ENCODE assay signal across 19 cellular contexts in the genomic region with DNA sequence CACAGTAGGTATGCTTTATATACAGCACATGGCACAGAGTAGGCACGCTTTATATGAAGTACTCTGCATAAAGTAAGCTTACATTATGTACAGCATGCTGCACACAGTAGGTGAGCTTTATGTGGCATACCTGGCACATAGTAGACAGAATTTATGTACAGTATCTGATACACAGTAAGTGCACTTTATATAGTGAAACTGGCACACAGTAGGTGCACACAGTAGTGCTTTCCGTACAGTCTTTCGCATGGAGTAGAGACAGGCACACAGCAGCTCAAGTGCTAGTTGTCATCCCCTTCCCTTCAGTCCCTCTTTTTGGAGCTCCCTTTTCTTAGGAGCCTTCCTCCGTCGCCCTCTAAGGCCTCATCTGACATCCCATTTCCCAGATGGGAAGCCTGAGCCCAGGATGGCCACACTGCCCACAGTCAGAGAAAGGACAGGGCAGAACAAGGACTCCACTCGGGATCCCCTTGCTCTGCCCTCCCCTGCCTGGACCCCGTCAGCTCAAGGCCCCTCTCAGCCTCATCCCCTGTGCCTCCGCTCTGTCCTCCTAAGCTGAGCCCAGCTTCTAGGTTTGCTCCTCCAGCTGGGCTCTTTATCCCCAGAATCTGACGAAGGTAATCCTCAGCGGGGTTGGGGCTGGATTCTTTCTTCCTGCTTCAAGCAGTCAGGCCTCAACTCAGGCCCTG. TPM values are rescaled to one million over a fixed set of nuclear protein-coding genes. Genes with fewer than 3 reads are reported as not detected.
DNase-seq lines count a peak whose midpoint lies in the region; ATAC-seq, FAIRE-seq and TF ChIP-seq lines count a peak whose summit lies in the region.
"Had no signal": no experiment of that assay in that cellular context is flagged by ENCODE, and none has a peak within 500 bp of the region (broad histone marks: within the 10 kb centered on the region; RNA-seq: fewer than 3 reads in every experiment).

No MANE protein-coding gene starts in this region.

- no peaks in the 10 kb centered on the region for H3K36me3 Mint-ChIP-seq in effector memory CD8-positive, alpha-beta T cell (ENCODE audit: insufficient read depth)
- no peaks in the 10 kb centered on the region for H3K36me3 Mint-ChIP-seq in mesothelial cell of epicardium

- POLR2A ChIA-PET in HepG2 (lab: Yijun Ruan, JAX), result interaction anchor here (1.5 to 3.1 kb wide), 6 partner anchors 11 to 36 kb away, joined by 5 to 68 read pairs (median 10); partner anchors contain the start of gene CYP4F3

- TF ChIP-seq POLR2A in HepG2 (IDR thresholded peaks at IDR 0.05; ENCODE audit: insufficient read depth in 1 of 2, low read depth in 2 of 2, low read length in 2 of 2) (no peak), right lobe of liver (IDR thresholded peaks at IDR 0.05) (no peak), prostate gland (IDR thresholded peaks at IDR 0.05) (no peak)

- in situ Hi-C loops in HepG2 (cut with HindIII; ENCODE audit: extremely low pct_ligation_motif_present, low pct_unique_long_range_greater_than_20kb), result no loop called here

- FAIRE-seq in HepG2 (lab: Jason Lieb, UNC), result no peak
- FAIRE-seq: GM12878 had no signal

- no peaks in the 10 kb centered on the region for H3K27me3 ChIP-seq in HepG2 (ENCODE audit: control insufficient read depth in 1 of 2, insufficient read depth in 2 of 2, low read length in 2 of 2)
- H3K27me3 ChIP-seq in right lobe of liver, result no peaks in the 10 kb centered on the region
- H3K27me3 ChIP-seq in prostate gland (replicated peaks; ENCODE audit: insufficient read depth), result no peaks in the 10 kb centered on the region
- H3K27me3 ChIP-seq: ascending aorta, SJCRH30 had no signal

- H3K4me2 ChIP-seq in HepG2 (ENCODE audit: low read depth, low read length), result peak overlapping the region; percentile 93

- peaks cover 42% of the 10 kb centered on the region for H3K4me1 ChIP-seq in HepG2 (ENCODE audit: insufficient read depth, low read length)
- peaks cover 0 to 12% (median 0%) of the 10 kb centered on the region in 4 donors for H3K4me1 ChIP-seq in right lobe of liver
- H3K4me1 ChIP-seq in prostate gland (replicated peaks), result no peaks in the 10 kb centered on the region
- H3K4me1 ChIP-seq: ascending aorta, HAP-1, SJCRH30 had no signal

- ATAC-seq in HepG2 (peak; percentile 12), right lobe of liver (no peak), GM18870 (IDR thresholded peaks at IDR 0.05; ENCODE audit: unreplicated experiment) (no peak)
- no peak for ATAC-seq in effector memory CD8-positive, alpha-beta T cell (replicated peaks)

- H3K9me3 ChIP-seq in HepG2 (ENCODE audit: low read length), result no peaks in the 10 kb centered on the region
- no peaks in the 10 kb centered on the region for H3K9me3 ChIP-seq in right lobe of liver
- no peaks in the 10 kb centered on the region for H3K9me3 ChIP-seq in prostate gland
- H3K9me3 ChIP-seq: ascending aorta, HAP-1, MG63, SJCRH30 had no signal

- H3K27me3 Mint-ChIP-seq in effector memory CD8-positive, alpha-beta T cell, result no peaks in the 10 kb centered on the region
- H3K27me3 Mint-ChIP-seq in mesothelial cell of epicardium (ENCODE audit: low read depth), result no peaks in the 10 kb centered on the region

- H3K4me1 Mint-ChIP-seq in effector memory CD8-positive, alpha-beta T cell (ENCODE audit: low read depth in 2 of 2), result peaks cover 7 to 9% of the 10 kb centered on the region in 2 donors
- no peaks in the 10 kb centered on the region for H3K4me1 Mint-ChIP-seq in mesothelial cell of epicardium

- H3K27ac ChIP-seq in HepG2 (ENCODE audit: extremely low read length, insufficient read depth, low read length), result peak overlapping the region; percentile 92
- no peak overlapping the region for H3K27ac ChIP-seq in right lobe of liver
- peak overlapping the region; percentile 48 to 56 for H3K27ac ChIP-seq in prostate gland
- H3K27ac ChIP-seq in caudate nucleus (ENCODE audit: low read depth, low read length), result no peak overlapping the region
- H3K27ac ChIP-seq: SJCRH30 had no signal

- TF ChIP-seq RAD21 in HepG2 (CRISPR knock-in tag; IDR thresholded peaks at IDR 0.05), result no peak

- no TSS peak for BruUV-seq in HepG2 (replicated peaks; lab: Mats Ljungman, UMichigan)

- H3K79me2 ChIP-seq in HepG2 (ENCODE audit: insufficient read depth, low read length), result peaks cover 6% of the 10 kb centered on the region

- DNase-seq in HepG2 (ENCODE audit: low spot score), result no peak
- no peak for DNase-seq in right lobe of liver
- no peak for DNase-seq in effector memory CD8-positive, alpha-beta T cell
- no peak for DNase-seq in prostate gland (ENCODE audit: low spot score)
- no peak for DNase-seq in caudate nucleus (lab: John Stamatoyannopoulos, UW)
- DNase-seq in Ammon's horn (ENCODE audit: low spot score), result no peak
- no peak for DNase-seq in mesothelial cell of epicardium (ENCODE audit: low spot score in 2 of 2, unreplicated experiment in 2 of 2)
- DNase-seq: glutamatergic neuron, NCI-H1694 treated with DMSO at 0.1 percent for 48 hours, T1000 had no signal

- peak overlapping the region; percentile 51 for H3K9ac ChIP-seq in HepG2 (ENCODE audit: insufficient read depth, low read depth, low read length)

- H3K36me3 ChIP-seq in HepG2 (replicated peaks in 1 of 2; ENCODE audit: control insufficient read depth in 1 of 2, insufficient read depth in 2 of 2, low read length in 2 of 2) (no peaks in the 10 kb centered on the region), right lobe of liver (no peaks in the 10 kb centered on the region), prostate gland (no peaks in the 10 kb centered on the region)
- H3K36me3 ChIP-seq: ascending aorta, HAP-1, MG63, SJCRH30 had no signal

- no peak overlapping the region for H3K4me3 Mint-ChIP-seq in effector memory CD8-positive, alpha-beta T cell
- H3K4me3 Mint-ChIP-seq in mesothelial cell of epicardium, result no peak overlapping the region

- H3K9me3 Mint-ChIP-seq in effector memory CD8-positive, alpha-beta T cell, result no peaks in the 10 kb centered on the region
- peaks cover 30% of the 10 kb centered on the region for H3K9me3 Mint-ChIP-seq in mesothelial cell of epicardium

- no peak for TF ChIP-seq EP300 in HepG2 (IDR thresholded peaks at IDR 0.05; ENCODE audit: low read depth in 2 of 2, low read length in 2 of 2)
- TF ChIP-seq EP300 in HepG2 (CRISPR knock-in tag; IDR thresholded peaks at IDR 0.05; ENCODE audit: borderline replicate concordance), result no peak

- peak overlapping the region; percentile 16 to 70 (median 27); a peak in 3 of 6 replicates for H3K4me3 ChIP-seq in HepG2 (replicated peaks in 1 of 3; ENCODE audit: insufficient read depth in 1 of 3, low read depth in 2 of 3, low read length in 3 of 3)
- H3K4me3 ChIP-seq in right lobe of liver, result no peak overlapping the region
- no peak overlapping the region for H3K4me3 ChIP-seq in prostate gland
- H3K4me3 ChIP-seq: ascending aorta, GM12878, HAP-1, MG63, SJCRH30 had no signal

- no peaks in the 10 kb centered on the region for H4K20me1 ChIP-seq in HepG2 (ENCODE audit: insufficient read depth, low read length)

- CTCF ChIA-PET in HepG2 (lab: Yijun Ruan, JAX; ENCODE audit: low intra/inter-chr PET ratio, low total read pairs), result interaction anchor here (1.4 kb wide), 1 partner anchor 43 kb away, joined by 3 read pairs; no protein-coding TSS in a partner anchor

- peak overlapping the region; percentile 58 to 74 for H3K27ac Mint-ChIP-seq in effector memory CD8-positive, alpha-beta T cell
- no peak overlapping the region for H3K27ac Mint-ChIP-seq in mesothelial cell of epicardium

- H2AFZ ChIP-seq in HepG2 (ENCODE audit: low read length), result no peak overlapping the region

- 29% methylated on average over 10 of the region's 10 CpGs for WGBS in HepG2 (ENCODE audit: low lambda C conversion rate)
- WGBS in right lobe of liver (ENCODE audit: insufficient coverage, low coverage, low lambda C conversion rate, missing lambda C conversion rate), result 50% methylated on average over 9 of the region's 10 CpGs
- WGBS in prostate gland, result 52% methylated on average over 10 of the region's 10 CpGs

- intact Hi-C loops in HepG2 (cut with micrococcal nuclease; ENCODE audit: unreplicated experiment), result loop anchor here (2.0 to 5.0 kb wide), 2 partner anchors 31 to 40 kb away; partner anchors contain the start of gene CYP4F3
- intact Hi-C loops in right lobe of liver (cut with DNase I), result no loop called here
- intact Hi-C loops in prostate gland (cut with DNase I), result no loop called here

- TF ChIP-seq CTCF in HepG2 (CRISPR knock-in tag; IDR thresholded peaks at IDR 0.05) (no peak), right lobe of liver (IDR thresholded peaks at IDR 0.05) (no peak), prostate gland (IDR thresholded peaks at IDR 0.05) (no peak), mesothelial cell of epicardium (IDR thresholded peaks at IDR 0.05; ENCODE audit: unreplicated experiment) (no peak)

RNA-seq across cellular contexts. Expression of gene CYP4F12, which starts 0.9 kb away (rescaled TPM):
- total RNA-seq in HepG2 (2016; rRNA removed; fragmentation: Illumina TruSeq; extraction: Trizol), result 7.2 and 30.8 TPM in 2 replicates
- 7.6 and 8.4 TPM in 2 replicates for total RNA-seq in HepG2 (2016; cell fraction: cytosol; rRNA removed; fragmentation: Illumina TruSeq; extraction: Trizol; ENCODE audit: low read depth)
- total RNA-seq in HepG2 (2016; cell fraction: insoluble cytoplasmic fraction; rRNA removed; fragmentation: Illumina TruSeq; extraction: Trizol), result 8.4 and 31.2 TPM in 2 replicates
- 7.5 and 8.0 TPM in 2 replicates for total RNA-seq in HepG2 (2016; cell fraction: membrane; rRNA removed; fragmentation: Illumina TruSeq; extraction: Trizol)
- 58.4 and 69.5 TPM in 2 replicates for total RNA-seq in HepG2 (2016; cell fraction: nucleus; rRNA removed; fragmentation: Illumina TruSeq; extraction: Trizol)
- 29.9 and 47.3 TPM in 2 replicates for polyA plus RNA-seq in HepG2 (2011; rRNA removed)
- polyA plus RNA-seq in HepG2 (2011; cell fraction: cytosol; rRNA removed), result 17.8 and 24.8 TPM in 2 replicates
- 265 and 292 TPM in 2 replicates for polyA plus RNA-seq in HepG2 (2011; cell fraction: nucleus; rRNA removed)
- polyA plus RNA-seq in HepG2 (2012), result 24.1 and 32.2 TPM in 2 replicates
- 5.0 and 5.2 TPM in 2 replicates for polyA plus RNA-seq in HepG2 (2016; cell fraction: cytosol; fragmentation: Illumina TruSeq; extraction: Trizol; ENCODE audit: low read depth)
- 7.9 and 8.8 TPM in 2 replicates for polyA plus RNA-seq in HepG2 (2016; cell fraction: insoluble cytoplasmic fraction; fragmentation: Illumina TruSeq; extraction: Trizol; ENCODE audit: low read depth)
- 6.3 and 6.8 TPM in 2 replicates for polyA plus RNA-seq in HepG2 (2016; cell fraction: membrane; fragmentation: Illumina TruSeq; extraction: Trizol; ENCODE audit: low read depth)
- 110 and 117 TPM in 2 replicates for polyA plus RNA-seq in HepG2 (2016; cell fraction: nucleus; fragmentation: Illumina TruSeq; extraction: Trizol; ENCODE audit: insufficient read depth, low read depth)
- 30.7 and 43.0 TPM in 2 replicates for polyA minus RNA-seq in HepG2 (2011; rRNA and poly(A)+ RNA removed; ENCODE audit: low replicate concordance)
- polyA minus RNA-seq in HepG2 (2011; cell fraction: cytosol; rRNA and poly(A)+ RNA removed), result 11.0 and 11.8 TPM in 2 replicates
- 81.9 and 132 TPM in 2 replicates for polyA minus RNA-seq in HepG2 (2011; cell fraction: nucleus; rRNA and poly(A)+ RNA removed)
- total RNA-seq in right lobe of liver, result 10 to 100 TPM; 21.9 to 95.5 (median 45.3) TPM
- 10 to 100 TPM in 1 of 2 donors, 1 to 10 TPM in 1; 6.9 to 50.9 TPM for total RNA-seq in prostate gland
- total RNA-seq in mesothelial cell of epicardium, result not detected in 3 replicates
- total RNA-seq: epithelial cell of proximal tubule, GM12878, osteocyte, SJCRH30 had no signal

RNA-seq across cellular contexts. Expression of gene CYP4F3, which starts 31.3 kb away (rescaled TPM):
- total RNA-seq in HepG2 (2016; rRNA removed; fragmentation: Illumina TruSeq; extraction: Trizol) (5.6 and 17.8 TPM in 2 replicates), right lobe of liver (100 to 1,000 TPM; 186 to 573 (median 245) TPM), prostate gland (1 to 10 TPM in 1 of 2 donors, under 1 TPM in 1; 0.28 to 2.0 TPM), mesothelial cell of epicardium (not detected in 3 replicates)
- 1.5 and 1.8 TPM in 2 replicates for total RNA-seq in HepG2 (2016; cell fraction: cytosol; rRNA removed; fragmentation: Illumina TruSeq; extraction: Trizol; ENCODE audit: low read depth)
- 5.2 and 19.4 TPM in 2 replicates for total RNA-seq in HepG2 (2016; cell fraction: insoluble cytoplasmic fraction; rRNA removed; fragmentation: Illumina TruSeq; extraction: Trizol)
- 3.3 and 3.5 TPM in 2 replicates for total RNA-seq in HepG2 (2016; cell fraction: membrane; rRNA removed; fragmentation: Illumina TruSeq; extraction: Trizol)
- 31.5 and 33.3 TPM in 2 replicates for total RNA-seq in HepG2 (2016; cell fraction: nucleus; rRNA removed; fragmentation: Illumina TruSeq; extraction: Trizol)
- polyA plus RNA-seq in HepG2 (2011; rRNA removed), result 22.8 and 36.6 TPM in 2 replicates
- polyA plus RNA-seq in HepG2 (2011; cell fraction: cytosol; rRNA removed), result 8.9 and 9.0 TPM in 2 replicates
- 112 and 139 TPM in 2 replicates for polyA plus RNA-seq in HepG2 (2011; cell fraction: nucleus; rRNA removed)
- 18.0 and 18.4 TPM in 2 replicates for polyA plus RNA-seq in HepG2 (2012)
- 0.71 and 0.78 TPM in 2 replicates for polyA plus RNA-seq in HepG2 (2016; cell fraction: cytosol; fragmentation: Illumina TruSeq; extraction: Trizol; ENCODE audit: low read depth)
- 3.8 and 5.7 TPM in 2 replicates for polyA plus RNA-seq in HepG2 (2016; cell fraction: insoluble cytoplasmic fraction; fragmentation: Illumina TruSeq; extraction: Trizol; ENCODE audit: low read depth)
- 1.4 and 1.6 TPM in 2 replicates for polyA plus RNA-seq in HepG2 (2016; cell fraction: membrane; fragmentation: Illumina TruSeq; extraction: Trizol; ENCODE audit: low read depth)
- polyA plus RNA-seq in HepG2 (2016; cell fraction: nucleus; fragmentation: Illumina TruSeq; extraction: Trizol; ENCODE audit: insufficient read depth, low read depth), result 55.9 and 57.1 TPM in 2 replicates
- 4.2 and 53.5 TPM in 2 replicates for polyA minus RNA-seq in HepG2 (2011; rRNA and poly(A)+ RNA removed; ENCODE audit: low replicate concordance)
- polyA minus RNA-seq in HepG2 (2011; cell fraction: cytosol; rRNA and poly(A)+ RNA removed), result 6.2 and 7.0 TPM in 2 replicates
- polyA minus RNA-seq in HepG2 (2011; cell fraction: nucleus; rRNA and poly(A)+ RNA removed), result 92.7 and 137 TPM in 2 replicates
- total RNA-seq: ascending aorta, epithelial cell of proximal tubule, G401, osteocyte, SJCRH30 had no signal

RNA-seq across cellular contexts. Expression of gene OR10H2, which starts 55.8 kb away (rescaled TPM):
- total RNA-seq in HepG2 (2016; rRNA removed; fragmentation: Illumina TruSeq; extraction: Trizol), result not detected in 2 replicates
- total RNA-seq in HepG2 (2016; cell fraction: cytosol; rRNA removed; fragmentation: Illumina TruSeq; extraction: Trizol; ENCODE audit: low read depth), result not detected in 2 replicates
- not detected in 2 replicates for total RNA-seq in HepG2 (2016; cell fraction: insoluble cytoplasmic fraction; rRNA removed; fragmentation: Illumina TruSeq; extraction: Trizol)
- not detected in 2 replicates for total RNA-seq in HepG2 (2016; cell fraction: membrane; rRNA removed; fragmentation: Illumina TruSeq; extraction: Trizol)
- total RNA-seq in HepG2 (2016; cell fraction: nucleus; rRNA removed; fragmentation: Illumina TruSeq; extraction: Trizol), result not detected in 2 replicates
- polyA plus RNA-seq in HepG2 (2011; rRNA removed), result not detected in 2 replicates
- 0.05 TPM in 1 of 2 replicates, not detected in the other for polyA plus RNA-seq in HepG2 (2011; cell fraction: cytosol; rRNA removed)
- polyA plus RNA-seq in HepG2 (2011; cell fraction: nucleus; rRNA removed), result not detected in 2 replicates
- not detected in 2 replicates for polyA plus RNA-seq in HepG2 (2012)
- polyA plus RNA-seq in HepG2 (2016; cell fraction: cytosol; fragmentation: Illumina TruSeq; extraction: Trizol; ENCODE audit: low read depth), result not detected in 2 replicates
- polyA plus RNA-seq in HepG2 (2016; cell fraction: insoluble cytoplasmic fraction; fragmentation: Illumina TruSeq; extraction: Trizol; ENCODE audit: low read depth), result not detected in 2 replicates
- not detected in 2 replicates for polyA plus RNA-seq in HepG2 (2016; cell fraction: membrane; fragmentation: Illumina TruSeq; extraction: Trizol; ENCODE audit: low read depth)
- not detected in 2 replicates for polyA plus RNA-seq in HepG2 (2016; cell fraction: nucleus; fragmentation: Illumina TruSeq; extraction: Trizol; ENCODE audit: insufficient read depth, low read depth)
- polyA minus RNA-seq in HepG2 (2011; rRNA and poly(A)+ RNA removed; ENCODE audit: low replicate concordance), result 0.14 TPM in 1 of 2 replicates, not detected in the other
- polyA minus RNA-seq in HepG2 (2011; cell fraction: cytosol; rRNA and poly(A)+ RNA removed), result not detected in 2 replicates
- not detected in 2 replicates for polyA minus RNA-seq in HepG2 (2011; cell fraction: nucleus; rRNA and poly(A)+ RNA removed)
- total RNA-seq in right lobe of liver, result not detected
- not detected for total RNA-seq in prostate gland
- total RNA-seq in mesothelial cell of epicardium, result not detected in 3 replicates
- total RNA-seq: ascending aorta, epithelial cell of proximal tubule, G401, GM12878, osteocyte, SJCRH30 had no signal
- polyA plus RNA-seq: GM12878 had no signal

RNA-seq across cellular contexts. Expression of gene CYP4F8, which starts 57.0 kb away (rescaled TPM):
- not detected in 2 replicates for total RNA-seq in HepG2 (2016; rRNA removed; fragmentation: Illumina TruSeq; extraction: Trizol)
- not detected in 2 replicates for total RNA-seq in HepG2 (2016; cell fraction: cytosol; rRNA removed; fragmentation: Illumina TruSeq; extraction: Trizol; ENCODE audit: low read depth)
- total RNA-seq in HepG2 (2016; cell fraction: insoluble cytoplasmic fraction; rRNA removed; fragmentation: Illumina TruSeq; extraction: Trizol), result not detected in 2 replicates
- total RNA-seq in HepG2 (2016; cell fraction: membrane; rRNA removed; fragmentation: Illumina TruSeq; extraction: Trizol), result not detected in 2 replicates
- total RNA-seq in HepG2 (2016; cell fraction: nucleus; rRNA removed; fragmentation: Illumina TruSeq; extraction: Trizol), result not detected in 2 replicates
- not detected in 2 replicates for polyA plus RNA-seq in HepG2 (2011; rRNA removed)
- not detected in 2 replicates for polyA plus RNA-seq in HepG2 (2011; cell fraction: cytosol; rRNA removed)
- not detected in 2 replicates for polyA plus RNA-seq in HepG2 (2011; cell fraction: nucleus; rRNA removed)
- not detected in 2 replicates for polyA plus RNA-seq in HepG2 (2012)
- not detected in 2 replicates for polyA plus RNA-seq in HepG2 (2016; cell fraction: cytosol; fragmentation: Illumina TruSeq; extraction: Trizol; ENCODE audit: low read depth)
- not detected in 2 replicates for polyA plus RNA-seq in HepG2 (2016; cell fraction: insoluble cytoplasmic fraction; fragmentation: Illumina TruSeq; extraction: Trizol; ENCODE audit: low read depth)
- polyA plus RNA-seq in HepG2 (2016; cell fraction: membrane; fragmentation: Illumina TruSeq; extraction: Trizol; ENCODE audit: low read depth), result not detected in 2 replicates
- polyA plus RNA-seq in HepG2 (2016; cell fraction: nucleus; fragmentation: Illumina TruSeq; extraction: Trizol; ENCODE audit: insufficient read depth, low read depth), result not detected in 2 replicates
- not detected in 2 replicates for polyA minus RNA-seq in HepG2 (2011; rRNA and poly(A)+ RNA removed; ENCODE audit: low replicate concordance)
- not detected in 2 replicates for polyA minus RNA-seq in HepG2 (2011; cell fraction: cytosol; rRNA and poly(A)+ RNA removed)
- not detected in 2 replicates for polyA minus RNA-seq in HepG2 (2011; cell fraction: nucleus; rRNA and poly(A)+ RNA removed)
- total RNA-seq in right lobe of liver, result not detected
- total RNA-seq in prostate gland, result 10 to 100 TPM; 14.9 to 67.3 TPM
- not detected in 3 replicates for total RNA-seq in mesothelial cell of epicardium
- total RNA-seq: ascending aorta, epithelial cell of proximal tubule, G401, GM12878, osteocyte, SJCRH30 had no signal
- polyA plus RNA-seq: GM12878 had no signal

Comparison
In these comparisons a context has a peak if more than half of its experiments do, and no peak if none do; other contexts are left out.
1. H3K27ac ChIP-seq: peak in HepG2 (single experiment) and prostate gland (2 of 2); none in right lobe of liver (0 of 3) and caudate nucleus (single experiment).
2. H3K4me3 ChIP-seq: peak in HepG2 (3 of 3); none in right lobe of liver (0 of 3) and prostate gland (0 of 2).
3. RNA of gene CYP4F3, which starts 31.3 kb away (total RNA-seq): 186 to 573 TPM in right lobe of liver; 1.5 to 33.3 TPM in HepG2, 0.28 to 2.0 TPM in prostate gland and not detected in mesothelial cell of epicardium; every median in the first group is over 4 times any median in the second.